Comparison of ENCODE assay signal across 24 cellular contexts in the genomic region with DNA sequence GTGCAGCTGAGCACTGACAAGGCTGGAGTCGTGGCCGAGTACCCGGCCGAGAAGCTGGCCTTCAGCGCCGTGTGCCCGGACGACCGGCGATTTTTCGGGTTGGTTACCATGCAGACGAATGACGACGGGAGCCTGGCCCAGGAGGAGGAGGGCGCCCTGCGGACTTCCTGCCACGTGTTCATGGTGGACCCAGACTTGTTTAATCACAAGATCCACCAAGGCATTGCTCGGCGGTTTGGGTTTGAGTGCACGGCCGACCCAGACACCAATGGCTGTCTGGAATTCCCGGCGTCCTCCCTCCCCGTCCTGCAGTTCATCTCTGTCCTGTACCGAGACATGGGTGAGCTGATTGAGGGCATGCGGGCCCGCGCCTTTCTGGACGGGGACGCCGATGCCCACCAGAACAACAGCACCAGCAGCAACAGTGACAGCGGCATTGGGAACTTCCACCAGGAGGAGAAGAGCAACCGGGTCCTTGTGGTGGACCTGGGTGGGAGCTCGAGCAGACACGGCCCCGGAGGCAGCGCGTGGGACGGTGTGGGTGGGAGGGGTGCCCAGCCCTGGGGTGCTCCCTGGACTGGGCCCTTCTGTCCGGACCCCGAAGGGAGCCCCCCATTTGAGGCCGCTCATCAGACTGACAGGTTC. TPM values are rescaled to one million over a fixed set of nuclear protein-coding genes. Genes with fewer than 3 reads are reported as not detected.
A peak's percentile ranks its signal among the peaks of the same experiment; 100 is the strongest.
DNase-seq lines count a peak whose midpoint lies in the region; ATAC-seq and TF ChIP-seq lines count a peak whose summit lies in the region.
"Had no signal": no experiment of that assay in that cellular context is flagged by ENCODE, and none has a peak within 500 bp of the region (broad histone marks: within the 10 kb centered on the region; RNA-seq: fewer than 3 reads in every experiment).

No MANE protein-coding gene starts in this region.

- H3K4me3 ChIP-seq in colonic mucosa (no peak overlapping the region), right lobe of liver (no peak overlapping the region), upper lobe of right lung (no peak overlapping the region)
- H3K4me3 ChIP-seq: ascending aorta, HAP-1, K562, lower lobe of right lung, skin epidermis, thyroid gland had no signal

- TF ChIP-seq CTCF in colonic mucosa (IDR thresholded peaks at IDR 0.05) (no peak), right lobe of liver (IDR thresholded peaks at IDR 0.05) (no peak), upper lobe of right lung (IDR thresholded peaks at IDR 0.05) (no peak), GM13976 (IDR thresholded peaks at IDR 0.05; ENCODE audit: borderline replicate concordance, control extremely low read depth, extremely low read depth, insufficient read depth, missing control alignments) (no peak)

- no peaks in the 10 kb centered on the region for H3K27me3 ChIP-seq in colonic mucosa
- no peaks in the 10 kb centered on the region for H3K27me3 ChIP-seq in right lobe of liver
- H3K27me3 ChIP-seq in upper lobe of right lung, result no peaks in the 10 kb centered on the region
- H3K27me3 ChIP-seq: ascending aorta, thyroid gland had no signal

- H3K4me1 ChIP-seq in colonic mucosa, result no peaks in the 10 kb centered on the region
- H3K4me1 ChIP-seq in right lobe of liver, result no peaks in the 10 kb centered on the region
- peaks cover 7% of the 10 kb centered on the region for H3K4me1 ChIP-seq in upper lobe of right lung
- H3K4me1 ChIP-seq: ascending aorta had no signal

- intact Hi-C loops in cardiac septum (cut with DNase I) (no loop called here), Right ventricle myocardium inferior (cut with DNase I) (no loop called here), colonic mucosa (cut with DNase I) (no loop called here), right lobe of liver (cut with DNase I) (no loop called here), upper lobe of right lung (cut with DNase I) (no loop called here)

- ATAC-seq in Right ventricle myocardium inferior (no peak), right lobe of liver (peak in 1 of 4 donors; percentile 18), upper lobe of right lung (peak; percentile 13)
- ATAC-seq: esophagus mucosa; K562; naive thymus-derived CD8-positive, alpha-beta T cell; PC-3 had no signal

- in situ Hi-C loops in GM13976 (cut with MboI; ENCODE audit: low sequenced_read_pairs, unreplicated experiment), result no loop called here

- no peaks in the 10 kb centered on the region for H3K36me3 ChIP-seq in colonic mucosa
- H3K36me3 ChIP-seq in right lobe of liver, result peaks cover 0 to 3% (median 0%) of the 10 kb centered on the region in 4 donors
- H3K36me3 ChIP-seq in upper lobe of right lung, result peaks cover 18% of the 10 kb centered on the region
- H3K36me3 ChIP-seq: HAP-1 had no signal

- no peaks in the 10 kb centered on the region for H3K9me3 ChIP-seq in colonic mucosa
- no peaks in the 10 kb centered on the region for H3K9me3 ChIP-seq in right lobe of liver
- no peaks in the 10 kb centered on the region for H3K9me3 ChIP-seq in upper lobe of right lung
- H3K9me3 ChIP-seq: ascending aorta, HAP-1, lower lobe of right lung, SK-N-SH, thyroid gland had no signal

- H3K27ac ChIP-seq in colonic mucosa (no peak overlapping the region), right lobe of liver (no peak overlapping the region), upper lobe of right lung (no peak overlapping the region)
- H3K27ac ChIP-seq: ascending aorta, lower lobe of right lung, skin epidermis, thyroid gland had no signal

- 80% methylated on average over 1 of the region's 42 CpGs for WGBS in right lobe of liver (ENCODE audit: insufficient coverage, low coverage, low lambda C conversion rate, missing lambda C conversion rate)

- no peak for TF ChIP-seq POLR2A in right lobe of liver (IDR thresholded peaks at IDR 0.05)

- DNase-seq in cardiac septum (ENCODE audit: low spot score) (peak; percentile 71), Right ventricle myocardium inferior (ENCODE audit: missing footprints) (no peak), colonic mucosa (peak; percentile 15), right lobe of liver (peak in 2 of 3 donors; percentile 41 to 51), upper lobe of right lung (peak; percentile 61), NCI-H748 treated with DMSO at 0.1 percent for 48 hours (lab: John Stamatoyannopoulos, UW) (no peak), NCI-H2227 treated with DMSO at 0.1 percent for 48 hours (lab: John Stamatoyannopoulos, UW) (no peak), GM13976 (ENCODE audit: low spot score) (no peak)
- DNase-seq: activated naive CD8-positive, alpha-beta T cell treated with anti-CD3 and anti-CD28 coated beads for 36 hours; lower lobe of right lung; naive thymus-derived CD8-positive, alpha-beta T cell; NCI-H1048; NCI-H1694 treated with DMSO at 0.1 percent for 48 hours; NCI-H2171 treated with DMSO at 0.1 percent for 48 hours; NCI-H510A treated with DMSO at 0.1 percent for 48 hours; NK-92 treated with Interleukin-12 subunit alpha and Interleukin-12 subunit beta, amount 100 ng/mL, for 24 hours; PC-3; SK-N-SH; thyroid gland had no signal

- no peak overlapping the region for H3K9ac ChIP-seq in colonic mucosa (ENCODE audit: low read depth in 2 of 2, low read length in 2 of 2)
- H3K9ac ChIP-seq: SK-N-SH had no signal

RNA-seq across cellular contexts. Expression of a gene that starts 24.3 kb away (rescaled TPM):
- 19.1 TPM for total RNA-seq in cardiac septum
- total RNA-seq in Right ventricle myocardium inferior, result 21.0 TPM
- 10 to 100 TPM; 18.0 to 25.7 TPM for total RNA-seq in colonic mucosa
- 10 to 100 TPM; 15.0 to 29.6 (median 22.1) TPM for total RNA-seq in right lobe of liver
- total RNA-seq in upper lobe of right lung, result 58.2 TPM

Comparison
In these comparisons a context has a peak if more than half of its experiments do, and no peak if none do; other contexts are left out.
1. DNase-seq: peak in cardiac septum (single experiment), colonic mucosa (single experiment), right lobe of liver (2 of 3) and upper lobe of right lung (single experiment); none in Right ventricle myocardium inferior (single experiment), NCI-H748 treated with DMSO at 0.1 percent for 48 hours (single experiment), NCI-H2227 treated with DMSO at 0.1 percent for 48 hours (single experiment) and GM13976 (single experiment).